15 cellular contexts compared by ENCODE assay signal in the genomic region with DNA sequence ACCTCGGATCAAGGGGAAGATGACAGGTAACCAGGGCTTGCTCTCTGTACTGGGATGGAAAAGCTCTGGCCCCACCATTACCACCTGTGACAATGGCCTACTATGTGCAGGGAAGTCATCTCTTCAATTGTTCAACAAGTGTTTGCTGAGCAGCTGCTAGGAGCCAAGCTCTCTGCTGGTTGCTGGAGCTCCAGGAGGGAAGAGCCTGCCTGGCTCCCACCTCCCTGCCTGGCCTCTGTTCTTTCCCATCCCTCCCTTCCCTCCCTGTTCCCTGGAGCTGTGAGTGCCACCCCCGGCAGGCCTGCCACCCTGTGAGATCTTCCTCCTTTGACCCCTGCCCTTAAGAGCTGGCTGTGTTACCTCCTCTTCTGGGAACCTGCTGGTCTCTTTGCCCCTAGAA. TPM values are rescaled to one million over a fixed set of nuclear protein-coding genes. Genes with fewer than 3 reads are reported as not detected.
DNase-seq lines count a peak whose midpoint lies in the region; TF ChIP-seq lines count a peak whose summit lies in the region.
"Had no signal": no experiment of that assay in that cellular context is flagged by ENCODE, and none has a peak within 500 bp of the region (broad histone marks: within the 10 kb centered on the region; RNA-seq: fewer than 3 reads in every experiment).

No MANE protein-coding gene starts in this region.

- no peaks in the 10 kb centered on the region for H3K79me1 ChIP-seq in neuronal stem cell (ENCODE audit: low read depth, low read length)

- no peak overlapping the region for H3K4ac ChIP-seq in neuronal stem cell (ENCODE audit: low read length)

- H3K4me1 Mint-ChIP-seq in activated CD4-positive, alpha-beta T cell treated with anti-CD3 and anti-CD28 coated beads, Interleukin-2, amount 10 ng/mL, durations not matched to agents 7 days and 5 days: peaks cover 64% of the 10 kb centered on the region
- H3K4me1 Mint-ChIP-seq in activated naive CD8-positive, alpha-beta T cell (ENCODE audit: low read depth): peaks cover 63% of the 10 kb centered on the region

- H2BK15ac ChIP-seq in neuronal stem cell (ENCODE audit: low read length): no peak overlapping the region

- no CpG with 5 or more reads among the region's 2 CpGs for WGBS in neuronal stem cell (ENCODE audit: extremely low coverage in 2 of 2, insufficient read length in 2 of 2, insufficient replicate concordance in 1 of 2), 2 donors
- 60% methylated on average over 2 of the region's 2 CpGs for WGBS in SK-N-SH (ENCODE audit: low lambda C conversion rate)

- no peak for TF ChIP-seq RAD21 in SK-N-SH (IDR thresholded peaks at IDR 0.05; ENCODE audit: low read length)

- CTCF ChIA-PET in activated CD4-positive, alpha-beta T cell treated with anti-CD3 and anti-CD28 coated beads, Interleukin-2, amount 10 ng/mL, durations not matched to agents 7 days and 5 days (lab: Charles Lee): interaction anchor here (0.7 to 3.0 kb wide), 4 partner anchors 13 to 388 kb away, joined by 3 to 8 read pairs (median 3); a partner anchor contains a TSS
- CTCF ChIA-PET in HEK293 (lab: Yijun Ruan, JAX): interaction anchor here (0.6 to 1.6 kb wide), 3 partner anchors 64 to 402 kb away, joined by 4 to 6 read pairs (median 4); no protein-coding TSS in a partner anchor
- CTCF ChIA-PET in SK-N-SH (lab: Yijun Ruan, JAX): interaction anchor here (0.6 kb wide), 1 partner anchor 656 kb away, joined by 3 read pairs; no protein-coding TSS in a partner anchor

- H3K27me3 ChIP-seq in neuronal stem cell (ENCODE audit: control insufficient read depth in 3 of 3, insufficient read depth in 3 of 3, low read depth in 1 of 3, low read length in 3 of 3) (peaks cover 0 to 13% (median 0%) of the 10 kb centered on the region in 3 experiments), SK-N-SH (ENCODE audit: insufficient read depth) (no peaks in the 10 kb centered on the region)
- H3K27me3 ChIP-seq: ovary had no signal

- H3K18ac ChIP-seq in neuronal stem cell (ENCODE audit: low read length): peak overlapping the region; percentile 15

- H3K9me3 ChIP-seq in HEK293 (ENCODE audit: control insufficient read depth, insufficient read depth, low read depth, low read length) (no peaks in the 10 kb centered on the region), neuronal stem cell (replicated peaks in 1 of 2; ENCODE audit: control insufficient read depth in 2 of 2, insufficient read depth in 1 of 2, low read depth in 1 of 2, low read length in 2 of 2) (peaks cover 0 to 3% of the 10 kb centered on the region in 2 donors), SK-N-SH (no peaks in the 10 kb centered on the region)
- H3K9me3 ChIP-seq: mucosa of descending colon, ovary had no signal

- no peak overlapping the region for H2BK12ac ChIP-seq in neuronal stem cell (ENCODE audit: low read length)

- DNase-seq in activated CD4-positive, alpha-beta T cell treated with anti-CD3 and anti-CD28 coated beads, Interleukin-2, amount 10 ng/mL, durations not matched to agents 7 days and 5 days: no peak
- DNase-seq in activated CD4-positive, alpha-beta T cell treated with anti-CD3 and anti-CD28 coated beads for 1 hour: no peak
- DNase-seq in neuronal stem cell (ENCODE audit: low spot score) (no peak), SK-N-SH (no peak), hypothalamus (lab: John Stamatoyannopoulos, UW) (no peak), COR-L47 (lab: John Stamatoyannopoulos, UW) (no peak)
- DNase-seq: Calu3, left cardiac atrium, NCI-H1048, NCI-H774, T1000 had no signal

- H2AK5ac ChIP-seq in neuronal stem cell (ENCODE audit: low read depth, low read length): peak overlapping the region; percentile 36

- H3K36me3 Mint-ChIP-seq in activated CD4-positive, alpha-beta T cell treated with anti-CD3 and anti-CD28 coated beads, Interleukin-2, amount 10 ng/mL, durations not matched to agents 7 days and 5 days (ENCODE audit: low read depth): peaks cover 17% of the 10 kb centered on the region
- H3K36me3 Mint-ChIP-seq in activated naive CD8-positive, alpha-beta T cell: peaks cover 2% of the 10 kb centered on the region

- no peaks in the 10 kb centered on the region for H3K27me3 Mint-ChIP-seq in activated CD4-positive, alpha-beta T cell treated with anti-CD3 and anti-CD28 coated beads, Interleukin-2, amount 10 ng/mL, durations not matched to agents 7 days and 5 days
- H3K27me3 Mint-ChIP-seq in activated naive CD8-positive, alpha-beta T cell: no peaks in the 10 kb centered on the region

- H3K27ac ChIP-seq in HEK293 (ENCODE audit: extremely low read depth, low read depth, low read length): no peak overlapping the region
- H3K27ac ChIP-seq in neuronal stem cell (replicated peaks; ENCODE audit: low read length): no peak overlapping the region
- H3K27ac ChIP-seq in SK-N-SH (ENCODE audit: low read depth in 2 of 2, low read length in 1 of 2): no peak overlapping the region
- H3K27ac ChIP-seq: ovary had no signal

- H3K4me1 ChIP-seq in HEK293 (ENCODE audit: control insufficient read depth, insufficient read depth, low read length): no peaks in the 10 kb centered on the region
- peaks cover 6 to 9% of the 10 kb centered on the region in 2 donors for H3K4me1 ChIP-seq in neuronal stem cell (ENCODE audit: control insufficient read depth in 2 of 2, insufficient read depth in 1 of 2, low read depth in 1 of 2, low read length in 2 of 2)
- 0 out of 4 replicates have a peak, but pooled peaks cover 0 to 5% of the 10 kb centered on the region in 2 experiments for H3K4me1 ChIP-seq in SK-N-SH (ENCODE audit: control insufficient read depth in 1 of 2, insufficient read depth in 2 of 2, low read depth in 1 of 2, low read length in 1 of 2)

- H2AFZ ChIP-seq in neuronal stem cell (ENCODE audit: low read length) (no peak overlapping the region), SK-N-SH (ENCODE audit: low read depth) (no peak overlapping the region)

- H2BK5ac ChIP-seq in neuronal stem cell (ENCODE audit: low read length): no peak overlapping the region

- no peaks in the 10 kb centered on the region for H3K79me2 ChIP-seq in SK-N-SH (ENCODE audit: insufficient read depth)

- H3K36me3 ChIP-seq in HEK293 (ENCODE audit: control insufficient read depth in 2 of 2, insufficient read depth in 1 of 2, low read length in 2 of 2) (no peaks in the 10 kb centered on the region), neuronal stem cell (replicated peaks in 1 of 2; ENCODE audit: control insufficient read depth in 2 of 2, insufficient read depth in 2 of 2, low read length in 2 of 2) (no peaks in the 10 kb centered on the region), SK-N-SH (replicated peaks in 1 of 2; ENCODE audit: control insufficient read depth in 1 of 2, insufficient read depth in 2 of 2, low read length in 1 of 2) (no peaks in the 10 kb centered on the region)
- H3K36me3 ChIP-seq: ovary had no signal

- H3K4me3 ChIP-seq in HEK293 (ENCODE audit: low read depth, low read length) (no peak overlapping the region), neuronal stem cell (ENCODE audit: low read length in 2 of 2) (no peak overlapping the region), SK-N-SH (ENCODE audit: low read depth in 2 of 2, low read length in 1 of 2) (no peak overlapping the region)
- H3K4me3 ChIP-seq: mucosa of descending colon, ovary had no signal

- no peaks in the 10 kb centered on the region for H4K20me1 ChIP-seq in SK-N-SH (ENCODE audit: insufficient read depth)

- H3K9ac ChIP-seq in neuronal stem cell (ENCODE audit: low read depth, low read length, poor library complexity): no peak overlapping the region
- H3K9ac ChIP-seq in SK-N-SH: no peak overlapping the region

- no peaks in the 10 kb centered on the region for H3K9me2 ChIP-seq in SK-N-SH

- TF ChIP-seq CTCF in HEK293 (tag by site-specific recombination; IDR thresholded peaks at IDR 0.05) (no peak), SK-N-SH (IDR thresholded peaks at IDR 0.05) (no peak)

- no peak overlapping the region for H2BK120ac ChIP-seq in neuronal stem cell (ENCODE audit: low read depth, low read length)

- no peak overlapping the region for H4K91ac ChIP-seq in neuronal stem cell (ENCODE audit: low read depth, low read length, poor library complexity)

- H3K14ac ChIP-seq in neuronal stem cell (ENCODE audit: low read length): no peak overlapping the region

- no peak overlapping the region for H3K23ac ChIP-seq in neuronal stem cell (ENCODE audit: low read depth, low read length, poor library complexity)

- POLR2A ChIA-PET in activated CD4-positive, alpha-beta T cell treated with anti-CD3 and anti-CD28 coated beads, Interleukin-2, amount 10 ng/mL, durations not matched to agents 7 days and 5 days (lab: Charles Lee): no interaction called here
- POLR2A ChIA-PET in HEK293 (lab: Yijun Ruan, JAX) (interaction anchor here (2.1 kb wide), 1 partner anchor 60 kb away, joined by 10 read pairs; a partner anchor contains a TSS), SK-N-SH (lab: Yijun Ruan, JAX) (no interaction called here)

- peaks cover 15% of the 10 kb centered on the region for H3K9me3 Mint-ChIP-seq in activated CD4-positive, alpha-beta T cell treated with anti-CD3 and anti-CD28 coated beads, Interleukin-2, amount 10 ng/mL, durations not matched to agents 7 days and 5 days
- peaks cover 4% of the 10 kb centered on the region for H3K9me3 Mint-ChIP-seq in activated naive CD8-positive, alpha-beta T cell (ENCODE audit: low read depth)

- H3K4me3 Mint-ChIP-seq in activated CD4-positive, alpha-beta T cell treated with anti-CD3 and anti-CD28 coated beads, Interleukin-2, amount 10 ng/mL, durations not matched to agents 7 days and 5 days: peak overlapping the region; percentile 80
- peak overlapping the region; percentile 96 for H3K4me3 Mint-ChIP-seq in activated naive CD8-positive, alpha-beta T cell

- H4K8ac ChIP-seq in neuronal stem cell (ENCODE audit: low read depth, low read length): no peak overlapping the region

- peak overlapping the region; percentile 92 for H3K27ac Mint-ChIP-seq in activated CD4-positive, alpha-beta T cell treated with anti-CD3 and anti-CD28 coated beads, Interleukin-2, amount 10 ng/mL, durations not matched to agents 7 days and 5 days
- peak overlapping the region; percentile 98 for H3K27ac Mint-ChIP-seq in activated naive CD8-positive, alpha-beta T cell

- no peak for TF ChIP-seq EP300 in SK-N-SH (IDR thresholded peaks at IDR 0.05; ENCODE audit: borderline replicate concordance in 1 of 2, low read depth in 1 of 2, low read length in 1 of 2)

- H3F3A ChIP-seq in SK-N-SH (replicated peaks; ENCODE audit: insufficient read depth): no peaks in the 10 kb centered on the region

- no peak overlapping the region for H3K4me2 ChIP-seq in neuronal stem cell (ENCODE audit: insufficient read depth, low read length, poor library complexity, severe bottlenecking)
- no peak overlapping the region; the same call in 1 of the 2 replicates for H3K4me2 ChIP-seq in SK-N-SH

TF ChIP-seq in HEK293, 187 proteins besides CTCF, POLR2A, EP300 and RAD21 (continues in another document):
- TF ChIP-seq ZIC2 (tag by site-specific recombination; IDR thresholded peaks at IDR 0.05): peak; percentile 43; the same call in 1 of the 2 replicates

RNA-seq across cellular contexts. Expression of a gene that starts 59.7 kb away (rescaled TPM):
- 1 to 10 TPM; 1.8 to 2.3 TPM for total RNA-seq in activated CD4-positive, alpha-beta T cell treated with anti-CD3 and anti-CD28 coated beads, Interleukin-2, amount 10 ng/mL, durations not matched to agents 7 days and 5 days
- 15.9 TPM for polyA plus RNA-seq in neuronal stem cell (2013, experiment 1 of 2)
- polyA plus RNA-seq in neuronal stem cell (2013, experiment 2 of 2): 15.2 TPM
- 8.9 and 16.2 TPM in 2 replicates for polyA plus RNA-seq in SK-N-SH (2012; rRNA removed)
- polyA plus RNA-seq in SK-N-SH (2012; cell fraction: cytosol; rRNA removed): 6.6 and 9.6 TPM in 2 replicates
- polyA plus RNA-seq in SK-N-SH (2012; cell fraction: nucleus; rRNA removed): 22.0 and 25.7 TPM in 2 replicates
